In genomic region chr17:54172654-54173316, GRCh38 we compare ENCODE assay signal across 10 cellular contexts.
A peak's percentile ranks its signal among the peaks of the same experiment; 100 is the strongest.
DNase-seq lines count a peak whose midpoint lies in the region; ATAC-seq, FAIRE-seq and TF ChIP-seq lines count a peak whose summit lies in the region.
"Had no signal": no experiment of that assay in that cellular context is flagged by ENCODE, and none has a peak within 500 bp of the region (broad histone marks: within the 10 kb centered on the region; RNA-seq: fewer than 3 reads in every experiment).

No MANE protein-coding gene starts in this region.

- no peak for ATAC-seq in IMR-90 (ENCODE audit: low read depth)
- no peak for ATAC-seq in K562
- peak; percentile 69 to 91 (median 74) for ATAC-seq in right lobe of liver
- ATAC-seq in HG03469 (IDR thresholded peaks at IDR 0.05; ENCODE audit: unreplicated experiment), result no peak
- no peak for ATAC-seq in T-helper 17 cell
- ATAC-seq: natural killer cell had no signal

- H3K14ac ChIP-seq in IMR-90 (replicated peaks; ENCODE audit: low read depth, low read length), result no peak overlapping the region

- no peaks in the 10 kb centered on the region for H4K20me1 ChIP-seq in IMR-90 (ENCODE audit: insufficient read depth, low read length)
- no peaks in the 10 kb centered on the region for H4K20me1 ChIP-seq in K562 (replicated peaks; ENCODE audit: control insufficient read depth, insufficient read depth, low read length)

- H3K18ac ChIP-seq in IMR-90 (ENCODE audit: low read depth, low read length), result no peak overlapping the region

- no peaks in the 10 kb centered on the region for H3K36me3 Mint-ChIP-seq in activated naive CD8-positive, alpha-beta T cell treated with anti-CD3 and anti-CD28 coated beads for 36 hours
- H3K36me3 Mint-ChIP-seq in T-helper 17 cell (ENCODE audit: low read depth), result no peaks in the 10 kb centered on the region
- H3K36me3 Mint-ChIP-seq: IgD-negative memory B cell, natural killer cell had no signal

- H3K9me3 Mint-ChIP-seq in activated naive CD8-positive, alpha-beta T cell treated with anti-CD3 and anti-CD28 coated beads for 36 hours, result peaks cover 4% of the 10 kb centered on the region

- H3K4ac ChIP-seq in IMR-90 (ENCODE audit: low read depth, low read length), result no peak overlapping the region

- H3K4me2 ChIP-seq in IMR-90 (ENCODE audit: low read depth, low read length), result no peak overlapping the region
- H3K4me2 ChIP-seq in K562 (ENCODE audit: insufficient read depth, low read length), result no peak overlapping the region

- H3K27ac Mint-ChIP-seq in activated naive CD8-positive, alpha-beta T cell treated with anti-CD3 and anti-CD28 coated beads for 36 hours, result no peak overlapping the region
- no peak overlapping the region for H3K27ac Mint-ChIP-seq in T-helper 17 cell
- H3K27ac Mint-ChIP-seq: IgD-negative memory B cell, natural killer cell had no signal

- no peak overlapping the region for H2AK9ac ChIP-seq in IMR-90 (replicated peaks; ENCODE audit: low read depth, low read length, poor library complexity)

- TF ChIP-seq CTCF in BJ (IDR thresholded peaks at IDR 0.05; ENCODE audit: insufficient read depth, low read depth, low read length) (peak; percentile 19; the same call in 1 of the 2 replicates), IMR-90 (conservative IDR thresholded peaks at IDR 0.05; ENCODE audit: low read depth, low read length) (peak; percentile 32), K562 (IDR thresholded peaks at IDR 0.05 in 2 of 3, conservative IDR thresholded peaks at IDR 0.05 in 1 of 3; ENCODE audit: insufficient read depth in 2 of 3, low read depth in 1 of 3, low read length in 3 of 3) (peak in 2 of 3 experiments; percentile 16 to 40; a peak in 2 of 6 replicates), right lobe of liver (IDR thresholded peaks at IDR 0.05) (peak; percentile 62 to 79 (median 68))

- H3K9ac ChIP-seq in IMR-90 (ENCODE audit: low read depth, low read length), result no peak overlapping the region
- H3K9ac ChIP-seq in K562 (ENCODE audit: insufficient read depth in 1 of 2, low read depth in 2 of 2, low read length in 2 of 2), result no peak overlapping the region

- no peaks in the 10 kb centered on the region for H3K4me1 Mint-ChIP-seq in activated naive CD8-positive, alpha-beta T cell treated with anti-CD3 and anti-CD28 coated beads for 36 hours
- H3K4me1 Mint-ChIP-seq in T-helper 17 cell, result no peaks in the 10 kb centered on the region
- H3K4me1 Mint-ChIP-seq: IgD-negative memory B cell, natural killer cell had no signal

- no peak overlapping the region for H2AK5ac ChIP-seq in IMR-90 (ENCODE audit: low read depth, low read length)

- CTCF ChIA-PET in BJ (lab: Yijun Ruan, JAX) (no interaction called here), IMR-90 (lab: Yijun Ruan, JAX) (no interaction called here), K562 (lab: Yijun Ruan, JAX; ENCODE audit: low intra/inter-chr PET ratio) (no interaction called here)

- intact Hi-C loops in IMR-90 (cut with micrococcal nuclease), result no loop called here
- intact Hi-C loops in K562 (cut with micrococcal nuclease), result no loop called here
- intact Hi-C loops in right lobe of liver (cut with DNase I), result no loop called here

- no peak overlapping the region for H2AFZ ChIP-seq in IMR-90 (replicated peaks; ENCODE audit: low read length, poor library complexity)
- no peak overlapping the region for H2AFZ ChIP-seq in K562 (ENCODE audit: low read depth, low read length)

- DNase-seq in BJ (ENCODE audit: low read depth) (no peak), IMR-90 (no peak), K562 (ENCODE audit: extremely low read depth in 1 of 4, low spot score in 3 of 4) (peak in 1 of 4 experiments; percentile 12), right lobe of liver (peak in 1 of 3 donors; percentile 46), T-helper 2 cell (no peak), T-helper 17 cell (no peak)
- no peak for DNase-seq in activated naive CD8-positive, alpha-beta T cell treated with anti-CD3 and anti-CD28 coated beads for 36 hours
- DNase-seq: natural killer cell had no signal

- H3K27me3 Mint-ChIP-seq in activated naive CD8-positive, alpha-beta T cell treated with anti-CD3 and anti-CD28 coated beads for 36 hours, result no peaks in the 10 kb centered on the region
- no peaks in the 10 kb centered on the region for H3K27me3 Mint-ChIP-seq in T-helper 17 cell
- H3K27me3 Mint-ChIP-seq: IgD-negative memory B cell had no signal

- no peak overlapping the region for H2BK120ac ChIP-seq in IMR-90 (ENCODE audit: low read depth, low read length)

- FAIRE-seq in K562 (lab: Jason Lieb, UNC), result no peak

- no peak overlapping the region for H4K91ac ChIP-seq in IMR-90 (ENCODE audit: insufficient read depth, low read depth, low read length)

- H3K27ac ChIP-seq in IMR-90 (ENCODE audit: insufficient read depth, low read length), result no peak overlapping the region
- H3K27ac ChIP-seq in K562 (ENCODE audit: extremely low read depth, low read depth, low read length), result no peak overlapping the region
- H3K27ac ChIP-seq in right lobe of liver, result peak overlapping the region in 1 of 3 donors; percentile 34

- in situ Hi-C loops in IMR-90 (cut with MboI; ENCODE audit: low sequenced_read_pairs) (no loop called here), K562 (cut with MboI) (no loop called here)

- no peak for TF ChIP-seq EP300 in K562 (IDR thresholded peaks at IDR 0.05; ENCODE audit: low read length)

- no peak overlapping the region for H2BK20ac ChIP-seq in IMR-90 (ENCODE audit: low read depth, low read length)

- no peaks in the 10 kb centered on the region for H3K4me1 ChIP-seq in IMR-90 (ENCODE audit: control insufficient read depth, insufficient read depth, low read length)
- no peaks in the 10 kb centered on the region for H3K4me1 ChIP-seq in K562 (replicated peaks in 1 of 2; ENCODE audit: control insufficient read depth in 2 of 2, insufficient read depth in 2 of 2, low read length in 2 of 2)
- H3K4me1 ChIP-seq in right lobe of liver, result peaks cover 0 to 18% (median 4%) of the 10 kb centered on the region in 4 donors

- H3K79me2 ChIP-seq in K562 (ENCODE audit: control insufficient read depth, insufficient read depth, low read length), result no peaks in the 10 kb centered on the region

- no peaks in the 10 kb centered on the region for H3K79me1 ChIP-seq in IMR-90 (ENCODE audit: low read depth in 1 of 2, low read length in 2 of 2)

- no peaks in the 10 kb centered on the region for H3K27me3 ChIP-seq in BJ (ENCODE audit: control insufficient read depth, insufficient read depth, low read length)
- H3K27me3 ChIP-seq in IMR-90 (ENCODE audit: control insufficient read depth, insufficient read depth, low read length), result no peaks in the 10 kb centered on the region
- H3K27me3 ChIP-seq in K562 (ENCODE audit: control insufficient read depth in 2 of 2, insufficient read depth in 2 of 2, low read length in 2 of 2), result no peaks in the 10 kb centered on the region
- H3K27me3 ChIP-seq in right lobe of liver, result no peaks in the 10 kb centered on the region

- H3K4me3 ChIP-seq in BJ (ENCODE audit: low read depth, low read length) (no peak overlapping the region), IMR-90 (ENCODE audit: insufficient read depth, low read depth, low read length) (no peak overlapping the region), K562 (no peak overlapping the region), right lobe of liver (peak overlapping the region in 1 of 3 donors; percentile 14)

- BruUV-seq in IMR-90 (replicated peaks; lab: Mats Ljungman, UMichigan), result no TSS peak
- no TSS peak for BruUV-seq in K562 (replicated peaks; lab: Mats Ljungman, UMichigan)

- no CpG with 5 or more reads among the region's 1 CpG for WGBS in IMR-90 (ENCODE audit: extremely low coverage in 2 of 2, insufficient read length in 1 of 2), 2 experiments
- WGBS in K562 (ENCODE audit: insufficient coverage, low coverage, missing lambda C conversion rate), result 6% methylated on average over 1 of the region's 1 CpG
- 0% methylated on average over 1 of the region's 1 CpG for WGBS in right lobe of liver (ENCODE audit: insufficient coverage, low coverage, low lambda C conversion rate, missing lambda C conversion rate)

- no peaks in the 10 kb centered on the region for H3K9me1 ChIP-seq in IMR-90 (ENCODE audit: insufficient read depth, low read length)
- no peaks in the 10 kb centered on the region for H3K9me1 ChIP-seq in K562 (ENCODE audit: control insufficient read depth, insufficient read depth, low read length)

- peak; percentile 42 for TF ChIP-seq RAD21 in IMR-90 (IDR thresholded peaks at IDR 0.05; ENCODE audit: low read length)
- peak; percentile 39 to 47 for TF ChIP-seq RAD21 in K562 (CRISPR knock-in tag; conservative IDR thresholded peaks at IDR 0.05 in 1 of 2, IDR thresholded peaks at IDR 0.05 in 1 of 2)

- POLR2A ChIA-PET in BJ (lab: Charles Lee) (no interaction called here), IMR-90 (lab: Charles Lee; ENCODE audit: unreplicated experiment) (no interaction called here), K562 (lab: Yijun Ruan, JAX) (no interaction called here)

- no peak overlapping the region for H2BK5ac ChIP-seq in IMR-90 (ENCODE audit: low read depth, low read length, poor library complexity, severe bottlenecking)

- dilution Hi-C loops in IMR-90 (cut with HindIII; ENCODE audit: low sequenced_read_pairs, unreplicated experiment), result no loop called here

- H3K56ac ChIP-seq in IMR-90 (ENCODE audit: extremely low read depth, insufficient read depth, low read length), result no peak overlapping the region

- H3K4me3 Mint-ChIP-seq in activated naive CD8-positive, alpha-beta T cell treated with anti-CD3 and anti-CD28 coated beads for 36 hours, result no peak overlapping the region
- no peak overlapping the region for H3K4me3 Mint-ChIP-seq in T-helper 17 cell
- H3K4me3 Mint-ChIP-seq: IgD-negative memory B cell, natural killer cell had no signal

- H2BK15ac ChIP-seq in IMR-90 (ENCODE audit: low read depth, low read length), result no peak overlapping the region

- no peaks in the 10 kb centered on the region for H3K36me3 ChIP-seq in BJ (ENCODE audit: control insufficient read depth, insufficient read depth, low read length)
- H3K36me3 ChIP-seq in IMR-90 (ENCODE audit: control insufficient read depth, insufficient read depth, low read length), result no peaks in the 10 kb centered on the region
- H3K36me3 ChIP-seq in K562 (ENCODE audit: control insufficient read depth, insufficient read depth, low read length), result no peaks in the 10 kb centered on the region
- H3K36me3 ChIP-seq in right lobe of liver, result no peaks in the 10 kb centered on the region

- no peak overlapping the region for H4K8ac ChIP-seq in IMR-90 (ENCODE audit: low read depth in 2 of 2, low read length in 2 of 2)

- H4K5ac ChIP-seq in IMR-90 (ENCODE audit: low read depth, low read length), result no peak overlapping the region

- H3K9me3 ChIP-seq in IMR-90 (ENCODE audit: control insufficient read depth, insufficient read depth, low read length) (no peaks in the 10 kb centered on the region; the same call in 1 of the 2 replicates), K562 (replicated peaks; ENCODE audit: control insufficient read depth, insufficient read depth, low read depth, low read length) (no peaks in the 10 kb centered on the region), right lobe of liver (no peaks in the 10 kb centered on the region), T-helper 17 cell (ENCODE audit: control insufficient read depth, low read length, poor library complexity, severe bottlenecking) (no peaks in the 10 kb centered on the region)

- no peak overlapping the region for H3K23ac ChIP-seq in IMR-90 (ENCODE audit: low read depth, low read length)

- TF ChIP-seq POLR2A in IMR-90 (IDR thresholded peaks at IDR 0.05; ENCODE audit: low read depth, low read length) (no peak), K562 (conservative IDR thresholded peaks at IDR 0.05) (no peak), right lobe of liver (IDR thresholded peaks at IDR 0.05) (no peak)

TF ChIP-seq in K562, 482 proteins besides CTCF, POLR2A, EP300 and RAD21 (continues in another document):
- TF ChIP-seq ZNF668 (CRISPR knock-in tag; IDR thresholded peaks at IDR 0.05), result no peak

Comparison
In these comparisons a context has a peak if more than half of its experiments do, and no peak if none do; other contexts are left out.
1. ATAC-seq: peak in right lobe of liver (4 of 4); none in IMR-90 (single experiment), K562 (single experiment), HG03469 (single experiment) and T-helper 17 cell (single experiment).
2. Peak in every context shown above with its lines, with median percentiles within 50 percentile points of each other: CTCF ChIP-seq.